1 cellular context compared by ENCODE assay signal in the genomic region with DNA sequence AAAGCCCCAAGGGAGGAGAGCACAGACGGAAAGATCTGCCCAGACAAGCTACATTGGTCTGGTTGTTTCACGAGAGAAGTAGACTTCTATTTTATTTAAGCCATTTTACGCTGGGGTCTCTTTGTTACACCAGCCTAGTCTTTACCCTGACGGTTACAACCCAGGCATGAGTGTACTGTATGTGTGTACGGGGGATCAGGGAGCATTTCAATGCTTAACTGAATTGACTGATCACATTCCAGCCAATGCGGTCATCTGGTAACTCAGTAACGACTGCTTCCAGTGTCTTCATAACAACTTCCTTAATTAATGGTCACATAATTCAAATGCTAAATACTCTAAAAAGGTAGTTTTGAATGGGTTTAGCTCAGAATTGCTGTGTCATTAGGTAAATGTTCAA.
TF ChIP-seq lines count a peak whose summit lies in the region.

No MANE protein-coding gene starts in this region.

TF ChIP-seq in H1, 55 proteins besides CTCF, POLR2A, EP300 and RAD21:
- TF ChIP-seq POLR2AphosphoS5 (IDR thresholded peaks at IDR 0.05; ENCODE audit: low read depth, low read length) (no peak), SUZ12 (IDR thresholded peaks at IDR 0.05; ENCODE audit: low read length) (no peak), ATF3 (IDR thresholded peaks at IDR 0.05; ENCODE audit: insufficient read depth, low read depth, low read length) (no peak), JUND (IDR thresholded peaks at IDR 0.05; ENCODE audit: low read length) (no peak), CHD7 (IDR thresholded peaks at IDR 0.05; ENCODE audit: insufficient replicate concordance, low read length) (no peak), FOSL1 (IDR thresholded peaks at IDR 0.05; ENCODE audit: insufficient read depth, low read depth, low read length) (no peak), TEAD4 (IDR thresholded peaks at IDR 0.05; ENCODE audit: low read depth, low read length) (peak; percentile 49; the same call in 1 of the 2 replicates)
TF ChIP-seq in H1: peak in this region for 1.
